ENCODE assay signal across 10 cellular contexts in the genomic region with DNA sequence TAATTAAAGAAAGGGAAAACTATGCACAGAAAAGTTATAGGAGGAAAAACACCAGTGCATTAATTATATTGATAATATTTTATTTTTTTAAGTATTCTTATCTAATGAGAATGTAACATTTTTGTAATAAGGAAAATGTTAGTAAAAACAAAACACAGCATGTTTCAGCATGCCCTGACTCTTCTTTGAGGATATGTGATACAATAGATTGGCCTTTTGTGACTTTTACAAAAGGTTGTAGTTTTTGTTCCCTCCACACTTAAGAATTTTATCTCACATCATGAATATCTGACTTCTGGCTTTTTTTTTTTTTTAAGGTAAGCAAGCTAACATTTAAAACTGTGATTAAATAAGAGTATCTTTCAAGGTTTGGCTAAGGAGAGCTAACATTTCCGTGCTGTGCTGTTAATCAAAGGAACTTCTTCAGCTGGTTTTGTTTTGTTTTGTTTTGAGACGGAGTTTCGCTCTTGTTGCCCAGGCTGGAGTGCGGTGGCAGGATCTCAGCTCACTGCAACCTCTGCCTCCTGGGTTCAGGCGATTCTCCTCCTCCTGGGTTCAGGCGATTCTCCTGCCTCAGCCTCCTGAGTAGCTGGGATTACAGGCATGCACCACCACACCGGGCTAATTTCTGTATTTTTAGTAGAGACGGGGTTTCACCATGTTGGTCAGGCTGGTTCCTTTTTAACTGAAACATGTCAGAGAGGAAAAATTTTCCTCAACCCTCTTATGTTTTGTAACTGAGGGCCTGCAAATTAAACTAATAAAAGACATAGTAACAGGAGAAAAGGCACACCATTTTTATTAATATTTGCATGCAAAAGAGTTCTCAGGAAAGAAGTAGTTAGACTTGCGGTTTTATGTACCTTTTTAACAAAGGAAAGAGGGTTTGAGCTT. TPM values are rescaled to one million over a fixed set of nuclear protein-coding genes. Genes with fewer than 3 reads are reported as not detected.
DNase-seq lines count a peak whose midpoint lies in the region; ATAC-seq and TF ChIP-seq lines count a peak whose summit lies in the region.
"Had no signal": no experiment of that assay in that cellular context is flagged by ENCODE, and none has a peak within 500 bp of the region (broad histone marks: within the 10 kb centered on the region; RNA-seq: fewer than 3 reads in every experiment).

No MANE protein-coding gene starts in this region.

- BruUV-seq in Caco-2 (replicated peaks; lab: Mats Ljungman, UMichigan) = no TSS peak

- intact Hi-C loops in activated CD4-positive, alpha-beta T cell treated with anti-CD3 and anti-CD28 coated beads, Interleukin-2, amount 10 ng/mL, durations not matched to agents 24 days and 14 days (cut with micrococcal nuclease) = loop anchor here (2.0 kb wide), 2 partner anchors 32 kb away; no protein-coding TSS in a partner anchor
- intact Hi-C loops in Caco-2 (cut with micrococcal nuclease; ENCODE audit: unreplicated experiment) = no loop called here

- peak overlapping the region; percentile 70 to 98 (median 92) for H3K4me3 Mint-ChIP-seq in CD4-positive, CD25-positive, alpha-beta regulatory T cell
- H3K4me3 Mint-ChIP-seq in activated CD4-positive, alpha-beta T cell treated with anti-CD3 and anti-CD28 coated beads, Interleukin-2, amount 10 ng/mL, durations not matched to agents 24 days and 14 days = peak overlapping the region; percentile 83
- H3K4me3 Mint-ChIP-seq in effector memory CD8-positive, alpha-beta T cell = peak overlapping the region; percentile 79 to 90
- H3K4me3 Mint-ChIP-seq in Caco-2 (ENCODE audit: unreplicated experiment) = no peak overlapping the region

- peaks cover 6% of the 10 kb centered on the region in 2 experiments for H3K9me3 ChIP-seq in CD4-positive, CD25-positive, alpha-beta regulatory T cell (ENCODE audit: control insufficient read depth in 2 of 2, low read length in 2 of 2)
- H3K9me3 ChIP-seq in Caco-2 = peaks cover 27% of the 10 kb centered on the region

- no peaks in the 10 kb centered on the region for H3K36me3 ChIP-seq in CD4-positive, CD25-positive, alpha-beta regulatory T cell (ENCODE audit: control insufficient read depth, insufficient read depth, low read length)
- H3K36me3 ChIP-seq in Caco-2 (ENCODE audit: control insufficient read depth, insufficient read depth, low read length) = no peaks in the 10 kb centered on the region

- no peaks in the 10 kb centered on the region for H3K27me3 Mint-ChIP-seq in CD4-positive, CD25-positive, alpha-beta regulatory T cell
- no peaks in the 10 kb centered on the region for H3K27me3 Mint-ChIP-seq in activated CD4-positive, alpha-beta T cell treated with anti-CD3 and anti-CD28 coated beads, Interleukin-2, amount 10 ng/mL, durations not matched to agents 24 days and 14 days
- H3K27me3 Mint-ChIP-seq in effector memory CD8-positive, alpha-beta T cell = no peaks in the 10 kb centered on the region
- H3K27me3 Mint-ChIP-seq in Caco-2 (ENCODE audit: insufficient read depth, unreplicated experiment) = no peaks in the 10 kb centered on the region

- peak overlapping the region; percentile 97 to 100 (median 98) for H3K27ac Mint-ChIP-seq in CD4-positive, CD25-positive, alpha-beta regulatory T cell
- H3K27ac Mint-ChIP-seq in activated CD4-positive, alpha-beta T cell treated with anti-CD3 and anti-CD28 coated beads, Interleukin-2, amount 10 ng/mL, durations not matched to agents 24 days and 14 days = peak overlapping the region; percentile 90
- H3K27ac Mint-ChIP-seq in effector memory CD8-positive, alpha-beta T cell = peak overlapping the region; percentile 96 to 98
- no peak overlapping the region for H3K27ac Mint-ChIP-seq in Caco-2 (ENCODE audit: unreplicated experiment)

- H3K36me3 Mint-ChIP-seq in CD4-positive, CD25-positive, alpha-beta regulatory T cell = no peaks in the 10 kb centered on the region
- peaks cover 23% of the 10 kb centered on the region for H3K36me3 Mint-ChIP-seq in activated CD4-positive, alpha-beta T cell treated with anti-CD3 and anti-CD28 coated beads, Interleukin-2, amount 10 ng/mL, durations not matched to agents 24 days and 14 days (ENCODE audit: low read depth)
- peaks cover 8% of the 10 kb centered on the region for H3K36me3 Mint-ChIP-seq in effector memory CD8-positive, alpha-beta T cell (ENCODE audit: insufficient read depth)
- no peaks in the 10 kb centered on the region for H3K36me3 Mint-ChIP-seq in Caco-2 (ENCODE audit: insufficient read depth, unreplicated experiment)

- H3K27ac ChIP-seq in CD4-positive, CD25-positive, alpha-beta regulatory T cell (ENCODE audit: insufficient read depth, low read length, poor library complexity, severe bottlenecking) = peak overlapping the region; percentile 70

- peak in 2 of 3 donors; percentile 38 to 57 for DNase-seq in CD4-positive, CD25-positive, alpha-beta regulatory T cell
- peak; percentile 78 for DNase-seq in activated CD4-positive, alpha-beta T cell treated with anti-CD3 and anti-CD28 coated beads, Interleukin-2, amount 10 ng/mL, durations not matched to agents 24 days and 14 days
- peak in 1 of 3 experiments; percentile 14 for DNase-seq in effector memory CD8-positive, alpha-beta T cell
- no peak for DNase-seq in Caco-2
- DNase-seq in dedifferentiated amniotic fluid mesenchymal stem cell (ENCODE audit: extremely low spot score) = no peak
- DNase-seq in DMS53 (lab: John Stamatoyannopoulos, UW) = no peak
- DNase-seq in NCI-H226 = no peak
- DNase-seq: aorta, posterior cingulate gyrus had no signal

- TF ChIP-seq CTCF in Caco-2 (IDR thresholded peaks at IDR 0.05; ENCODE audit: insufficient read depth in 1 of 2, low read depth in 1 of 2, low read length in 1 of 2, severe bottlenecking in 1 of 2, unreplicated experiment in 1 of 2) = no peak

- peaks cover 22% of the 10 kb centered on the region for H3K4me1 ChIP-seq in CD4-positive, CD25-positive, alpha-beta regulatory T cell (ENCODE audit: control insufficient read depth, insufficient read depth, low read length, poor library complexity, severe bottlenecking)
- H3K4me1 ChIP-seq in Caco-2 = no peaks in the 10 kb centered on the region

- POLR2A ChIA-PET in Caco-2 (lab: Charles Lee) = no interaction called here

- peak overlapping the region; percentile 77 for H3K4me3 ChIP-seq in CD4-positive, CD25-positive, alpha-beta regulatory T cell (ENCODE audit: low read depth, low read length)
- no peak overlapping the region for H3K4me3 ChIP-seq in Caco-2 (ENCODE audit: low read depth, low read length)

- peaks cover 0 to 6% (median 2%) of the 10 kb centered on the region in 7 donors for H3K9me3 Mint-ChIP-seq in CD4-positive, CD25-positive, alpha-beta regulatory T cell
- peaks cover 15% of the 10 kb centered on the region for H3K9me3 Mint-ChIP-seq in activated CD4-positive, alpha-beta T cell treated with anti-CD3 and anti-CD28 coated beads, Interleukin-2, amount 10 ng/mL, durations not matched to agents 24 days and 14 days
- peaks cover 0 to 6% of the 10 kb centered on the region in 2 donors for H3K9me3 Mint-ChIP-seq in effector memory CD8-positive, alpha-beta T cell
- H3K9me3 Mint-ChIP-seq in Caco-2 (ENCODE audit: unreplicated experiment) = peaks cover 53% of the 10 kb centered on the region

- CTCF ChIA-PET in Caco-2 (lab: Charles Lee) = interaction anchor here (0.6 kb wide), 1 partner anchor 269 kb away, joined by 5 read pairs; a partner anchor contains a TSS

- peaks cover 25 to 56% (median 42%) of the 10 kb centered on the region in 4 donors for H3K4me1 Mint-ChIP-seq in CD4-positive, CD25-positive, alpha-beta regulatory T cell
- H3K4me1 Mint-ChIP-seq in activated CD4-positive, alpha-beta T cell treated with anti-CD3 and anti-CD28 coated beads, Interleukin-2, amount 10 ng/mL, durations not matched to agents 24 days and 14 days = peaks cover 25% of the 10 kb centered on the region
- H3K4me1 Mint-ChIP-seq in effector memory CD8-positive, alpha-beta T cell (ENCODE audit: low read depth in 2 of 2) = peaks cover 46 to 55% of the 10 kb centered on the region in 2 donors
- H3K4me1 Mint-ChIP-seq in Caco-2 (ENCODE audit: low read depth, unreplicated experiment) = no peaks in the 10 kb centered on the region

- peak; percentile 53 to 76 for ATAC-seq in CD4-positive, CD25-positive, alpha-beta regulatory T cell (ENCODE audit: low read depth in 2 of 2)
- peak; percentile 70 for ATAC-seq in GM21529 (IDR thresholded peaks at IDR 0.05; ENCODE audit: unreplicated experiment)
- ATAC-seq in effector memory CD8-positive, alpha-beta T cell (replicated peaks) = peak; percentile 13

- no peaks in the 10 kb centered on the region for H3K27me3 ChIP-seq in CD4-positive, CD25-positive, alpha-beta regulatory T cell (ENCODE audit: control insufficient read depth, insufficient read depth, low read length)
- H3K27me3 ChIP-seq in Caco-2 (replicated peaks; ENCODE audit: control insufficient read depth, insufficient read depth, low read length) = no peaks in the 10 kb centered on the region

RNA-seq across cellular contexts. Expression of a gene that starts 30.7 kb away (rescaled TPM):
- total RNA-seq in CD4-positive, CD25-positive, alpha-beta regulatory T cell = 282 TPM
- 100 to 1,000 TPM; 151 to 203 (median 172) TPM for polyA plus RNA-seq in CD4-positive, CD25-positive, alpha-beta regulatory T cell
- 51.1 and 55.5 TPM in 2 replicates for total RNA-seq in activated CD4-positive, alpha-beta T cell treated with anti-CD3 and anti-CD28 coated beads, Interleukin-2, amount 10 ng/mL, durations not matched to agents 24 days and 14 days
- 110 and 118 TPM in 2 replicates for total RNA-seq in Caco-2 (2022)

Comparison
In these comparisons a context has a peak if more than half of its experiments do, and no peak if none do; other contexts are left out.
1. ATAC-seq: peak in every context shown above with its lines; median percentile 70 in GM21529; 64 in CD4-positive, CD25-positive, alpha-beta regulatory T cell; 13 in effector memory CD8-positive, alpha-beta T cell.
2. DNase-seq: peak in CD4-positive, CD25-positive, alpha-beta regulatory T cell (2 of 3) and activated CD4-positive, alpha-beta T cell treated with anti-CD3 and anti-CD28 coated beads, Interleukin-2, amount 10 ng/mL, durations not matched to agents 24 days and 14 days (single experiment); none in Caco-2 (0 of 2), dedifferentiated amniotic fluid mesenchymal stem cell (single experiment), DMS53 (single experiment) and NCI-H226 (single experiment).